ENCODE assay signal across 13 cellular contexts in the genomic region with DNA sequence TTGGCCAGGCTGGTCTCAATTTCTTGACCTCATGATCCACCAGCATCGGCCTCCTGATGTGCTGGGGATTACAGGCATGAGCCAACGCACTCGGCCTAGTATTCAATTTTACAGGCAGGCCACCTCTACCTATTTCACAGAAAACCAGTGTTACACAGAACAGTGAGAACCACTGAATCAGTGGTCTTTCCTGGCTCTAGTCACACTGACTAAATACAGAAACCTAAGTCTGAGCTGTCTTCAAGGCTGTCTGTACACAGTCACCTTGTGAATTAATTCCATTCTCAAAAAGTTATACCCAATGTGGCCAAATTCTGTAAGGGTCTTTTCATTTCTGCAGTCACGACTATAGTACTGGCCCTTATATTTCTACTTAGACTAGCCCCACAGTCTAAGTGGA. TPM values are rescaled to one million over a fixed set of nuclear protein-coding genes. Genes with fewer than 3 reads are reported as not detected.
DNase-seq lines count a peak whose midpoint lies in the region; TF ChIP-seq lines count a peak whose summit lies in the region.
"Had no signal": no experiment of that assay in that cellular context is flagged by ENCODE, and none has a peak within 500 bp of the region (broad histone marks: within the 10 kb centered on the region; RNA-seq: fewer than 3 reads in every experiment).

No MANE protein-coding gene starts in this region.

- no peak overlapping the region for H3K27ac Mint-ChIP-seq in Caco-2 (ENCODE audit: unreplicated experiment)
- H3K27ac Mint-ChIP-seq in endothelial cell (ENCODE audit: unreplicated experiment) = no peak overlapping the region

- H3K4me2 ChIP-seq in PC-9 = peak overlapping the region; percentile 98
- H3K4me2 ChIP-seq in osteoblast (ENCODE audit: insufficient read depth, low read length) = peak overlapping the region; percentile 96

- H3K9me3 ChIP-seq in Caco-2 (no peaks in the 10 kb centered on the region), PC-9 (ENCODE audit: insufficient read depth, low read depth) (no peaks in the 10 kb centered on the region), duodenal mucosa (ENCODE audit: control insufficient read depth in 1 of 2, low read length in 2 of 2) (no peaks in the 10 kb centered on the region), osteoblast (ENCODE audit: low read depth, low read length) (no peaks in the 10 kb centered on the region)
- H3K9me3 ChIP-seq: uterus had no signal

- H3K27ac ChIP-seq in PC-9 (peak overlapping the region; percentile 84; the same call in 1 of the 2 replicates), duodenal mucosa (ENCODE audit: low read depth, low read length) (no peak overlapping the region), osteoblast (ENCODE audit: low read depth, low read length) (peak overlapping the region; percentile 64)
- H3K27ac ChIP-seq: KMS-11, SK-N-MC had no signal

- H3K79me2 ChIP-seq in PC-9 (ENCODE audit: low read depth) (peaks cover 85% of the 10 kb centered on the region), osteoblast (ENCODE audit: insufficient read depth, low read length) (peaks cover 86% of the 10 kb centered on the region)

- H3K4me1 ChIP-seq in Caco-2 (peaks cover 22% of the 10 kb centered on the region), PC-9 (replicated peaks; ENCODE audit: insufficient read depth) (peaks cover 66% of the 10 kb centered on the region), duodenal mucosa (ENCODE audit: control insufficient read depth in 1 of 2, insufficient read depth in 2 of 2, low read length in 2 of 2) (peaks cover 25 to 43% of the 10 kb centered on the region in 2 donors), osteoblast (ENCODE audit: insufficient read depth, low read length) (peaks cover 21% of the 10 kb centered on the region)

- H3K9me2 ChIP-seq in PC-9 (ENCODE audit: insufficient read depth) = no peaks in the 10 kb centered on the region

- BruUV-seq in Caco-2 (replicated peaks; lab: Mats Ljungman, UMichigan) (no TSS peak), PC-9 (replicated peaks; lab: Mats Ljungman, UMichigan) (no TSS peak)

- peaks cover 80% of the 10 kb centered on the region for H3K36me3 Mint-ChIP-seq in Caco-2 (ENCODE audit: insufficient read depth, unreplicated experiment)
- peaks cover 5% of the 10 kb centered on the region for H3K36me3 Mint-ChIP-seq in endothelial cell (ENCODE audit: low read depth, unreplicated experiment)

- POLR2A ChIA-PET in Caco-2 (lab: Charles Lee) = no interaction called here
- POLR2A ChIA-PET in PC-9 (lab: Charles Lee; ENCODE audit: unreplicated experiment) = no interaction called here

- H3F3A ChIP-seq in PC-9 (ENCODE audit: insufficient read depth, low read depth) = peaks cover 35% of the 10 kb centered on the region

- H3K36me3 ChIP-seq in Caco-2 (ENCODE audit: control insufficient read depth, insufficient read depth, low read length) (peaks cover 2% of the 10 kb centered on the region; the same call in 1 of the 2 replicates), PC-9 (ENCODE audit: low read depth) (peaks cover 25% of the 10 kb centered on the region), duodenal mucosa (ENCODE audit: control insufficient read depth in 1 of 2, insufficient read depth in 2 of 2, low read length in 2 of 2) (peaks cover 0 to 16% of the 10 kb centered on the region in 2 donors), osteoblast (ENCODE audit: insufficient read depth, low read length) (no peaks in the 10 kb centered on the region)
- H3K36me3 ChIP-seq: uterus had no signal

- CTCF ChIA-PET in Caco-2 (lab: Charles Lee) (no interaction called here), PC-9 (lab: Charles Lee) (no interaction called here)

- no peak for TF ChIP-seq CTCF in Caco-2 (IDR thresholded peaks at IDR 0.05; ENCODE audit: insufficient read depth in 1 of 2, low read depth in 1 of 2, low read length in 1 of 2, severe bottlenecking in 1 of 2, unreplicated experiment in 1 of 2)
- TF ChIP-seq CTCF in PC-9 (conservative IDR thresholded peaks at IDR 0.05) = no peak
- no peak for TF ChIP-seq CTCF in osteoblast (IDR thresholded peaks at IDR 0.05; ENCODE audit: extremely low read depth, low read depth, low read length)
- TF ChIP-seq CTCF in endothelial cell (IDR thresholded peaks at IDR 0.05; ENCODE audit: unreplicated experiment) = no peak

- no peak overlapping the region for H2AFZ ChIP-seq in PC-9
- H2AFZ ChIP-seq in osteoblast (ENCODE audit: low read length) = no peak overlapping the region

- H3K4me1 Mint-ChIP-seq in Caco-2 (ENCODE audit: low read depth, unreplicated experiment) (peaks cover 42% of the 10 kb centered on the region), endothelial cell (ENCODE audit: unreplicated experiment) (peaks cover 31% of the 10 kb centered on the region)

- H3K4me3 ChIP-seq in Caco-2 (ENCODE audit: low read depth, low read length) (no peak overlapping the region), PC-9 (peak overlapping the region; percentile 80), duodenal mucosa (ENCODE audit: low read depth in 1 of 2, low read length in 2 of 2) (peak overlapping the region; percentile 79 to 93), osteoblast (ENCODE audit: insufficient read depth, low read length) (no peak overlapping the region)
- H3K4me3 ChIP-seq: SK-N-MC had no signal

- DNase-seq in Caco-2 (no peak), PC-9 (no peak), osteoblast (ENCODE audit: insufficient read length, low spot score, missing footprints) (no peak), endothelial cell (ENCODE audit: low spot score) (no peak), NCI-H2107 (lab: John Stamatoyannopoulos, UW) (no peak), NOMO-1 (lab: John Stamatoyannopoulos, UW; ENCODE audit: unreplicated experiment in 2 of 2) (no peak)
- no peak for DNase-seq in activated CD8-positive, alpha-beta memory T cell treated with anti-CD3 and anti-CD28 coated beads for 24 hours
- DNase-seq: DMS53, NCI-H446 treated with DMSO at 0.1 percent for 48 hours, uterus had no signal

- H3K27me3 ChIP-seq in Caco-2 (replicated peaks; ENCODE audit: control insufficient read depth, insufficient read depth, low read length) (no peaks in the 10 kb centered on the region), PC-9 (ENCODE audit: insufficient read depth, low read depth) (no peaks in the 10 kb centered on the region), duodenal mucosa (ENCODE audit: control insufficient read depth in 1 of 2, insufficient read depth in 2 of 2, low read length in 2 of 2) (no peaks in the 10 kb centered on the region), osteoblast (ENCODE audit: insufficient read depth, low read length) (no peaks in the 10 kb centered on the region)
- H3K27me3 ChIP-seq: uterus had no signal

- no peak overlapping the region for H3K9ac ChIP-seq in duodenal mucosa (ENCODE audit: low read depth in 1 of 2, low read length in 2 of 2)
- H3K9ac ChIP-seq: KMS-11 had no signal

- H3K27me3 Mint-ChIP-seq in Caco-2 (ENCODE audit: insufficient read depth, unreplicated experiment) (no peaks in the 10 kb centered on the region), endothelial cell (ENCODE audit: unreplicated experiment) (no peaks in the 10 kb centered on the region)

- intact Hi-C loops in Caco-2 (cut with micrococcal nuclease; ENCODE audit: unreplicated experiment) (loop anchor here (5.0 kb wide), 1 partner anchor 37 kb away; no protein-coding TSS in a partner anchor), PC-9 (cut with micrococcal nuclease; ENCODE audit: unreplicated experiment) (loop anchor here (5.0 kb wide), 2 partner anchors 82 to 462 kb away; partner anchors contain the start of gene CREG2)

- H3K9me3 Mint-ChIP-seq in Caco-2 (ENCODE audit: unreplicated experiment) = no peaks in the 10 kb centered on the region
- H3K9me3 Mint-ChIP-seq in endothelial cell (ENCODE audit: unreplicated experiment) = no peaks in the 10 kb centered on the region

- H3K4me3 Mint-ChIP-seq in Caco-2 (ENCODE audit: unreplicated experiment) (peak overlapping the region; percentile 83), endothelial cell (ENCODE audit: unreplicated experiment) (no peak overlapping the region)

- H4K20me1 ChIP-seq in PC-9 (ENCODE audit: insufficient read depth) (peaks cover 64% of the 10 kb centered on the region), osteoblast (ENCODE audit: insufficient read depth, low read length) (peaks cover 46% of the 10 kb centered on the region)

RNA-seq across cellular contexts. Expression of gene RNF149, which starts 3.5 kb away (rescaled TPM):
- total RNA-seq in Caco-2 (2022) (96.8 and 101 TPM in 2 replicates), PC-9 (2021) (58.6 and 71.6 TPM in 2 replicates), osteoblast (70.1 and 73.1 TPM in 2 replicates), endothelial cell (ENCODE audit: unreplicated experiment) (32.0 TPM)

RNA-seq across cellular contexts. Expression of gene CNOT11, which starts 52.4 kb away (rescaled TPM):
- 110 and 120 TPM in 2 replicates for total RNA-seq in Caco-2 (2022)
- total RNA-seq in PC-9 (2021) = 39.0 and 60.6 TPM in 2 replicates
- total RNA-seq in osteoblast = 43.4 and 45.1 TPM in 2 replicates
- total RNA-seq in endothelial cell (ENCODE audit: unreplicated experiment) = 47.1 TPM

Comparison
In these comparisons a context has a peak if more than half of its experiments do, and no peak if none do; other contexts are left out.
1. H3K4me3 ChIP-seq: peak in PC-9 (single experiment) and duodenal mucosa (2 of 2); none in Caco-2 (single experiment) and osteoblast (single experiment).